Comparison of ENCODE assay signal across 5 cellular contexts in genomic region chr12:95134085-95134484, GRCh38.
"Had no signal": no experiment of that assay in that cellular context is flagged by ENCODE, and none has a peak within 500 bp of the region (broad histone marks: within the 10 kb centered on the region; RNA-seq: fewer than 3 reads in every experiment).

No MANE protein-coding gene starts in this region.

- DNase-seq: IMR-90, KBM-7 had no signal

- H3K4me3 ChIP-seq: K562 had no signal

- H3K27ac ChIP-seq: HL-60 had no signal

- ATAC-seq: HepG2, K562 had no signal
